6 cellular contexts compared by ENCODE assay signal in the genomic region with DNA sequence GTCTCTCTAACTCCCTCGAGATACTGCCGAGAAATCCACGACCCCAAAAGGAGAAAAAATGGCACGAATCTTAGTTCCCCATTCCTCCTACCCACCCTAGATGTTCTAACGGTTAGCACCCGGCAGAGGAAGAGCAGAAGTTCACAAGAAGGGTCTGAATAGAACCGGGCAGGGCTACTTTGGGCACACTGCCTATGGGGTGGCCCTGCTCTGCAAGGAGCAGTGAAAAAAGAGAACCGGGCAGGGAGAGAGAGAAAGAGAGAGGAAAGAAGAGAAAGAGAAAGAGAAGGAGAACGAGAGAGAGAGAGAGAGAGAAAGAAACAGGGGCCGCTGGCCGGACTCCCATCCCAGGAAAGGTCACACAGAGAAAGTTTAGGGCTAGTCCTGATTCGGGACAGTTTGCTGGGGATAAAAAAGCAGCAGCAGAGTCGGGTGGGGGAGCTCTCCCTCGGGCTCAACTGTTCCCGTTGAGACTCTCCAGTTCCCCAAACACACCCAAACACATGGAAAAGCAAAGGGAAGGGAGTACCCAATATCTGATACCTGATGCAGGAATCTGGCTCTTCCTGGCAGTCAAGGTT. TPM values are rescaled to one million over a fixed set of nuclear protein-coding genes. Genes with fewer than 3 reads are reported as not detected.
DNase-seq lines count a peak whose midpoint lies in the region; ATAC-seq, FAIRE-seq and TF ChIP-seq lines count a peak whose summit lies in the region.

No MANE protein-coding gene starts in this region.

- 2% methylated on average over 9 of the region's 15 CpGs for whole genome bisulfite sequencing in K562 (ENCODE audit: insufficient coverage, low coverage, missing lambda C conversion rate)

- peak overlapping the region; percentile 97 for H3K27ac ChIP-seq in K562 (ENCODE audit: extremely low read depth, low read depth, low read length)

- H3K4me1 Mint-ChIP-seq in nephron: peaks cover 22% of the 10 kb centered on the region

- TF ChIP-seq EP300 in K562 (IDR thresholded peaks at IDR 0.05; ENCODE audit: low read length): no peak

- peak overlapping the region; percentile 92 for H3K9ac ChIP-seq in K562 (ENCODE audit: insufficient read depth in 1 of 2, low read depth in 2 of 2, low read length in 2 of 2)

- H3K4me1 ChIP-seq in K562 (replicated peaks in 1 of 2; ENCODE audit: control insufficient read depth in 2 of 2, insufficient read depth in 2 of 2, low read length in 2 of 2): no peaks in the 10 kb centered on the region; a peak in 1 of 5 replicates

- FAIRE-seq in K562 (lab: Jason Lieb, UNC) (no peak), urothelium cell line (lab: Jason Lieb, UNC) (no peak)

- H3K27me3 Mint-ChIP-seq in nephron (ENCODE audit: low read depth): no peaks in the 10 kb centered on the region

- peak overlapping the region; percentile 94 to 98 (median 94) for H3K4me3 Mint-ChIP-seq in nephron

- peak; percentile 50 for DNase-seq in DMS 273 (lab: John Stamatoyannopoulos, UW; ENCODE audit: unreplicated experiment)
- no peak for DNase-seq in DMS 273 treated with DMSO at 0.1 percent for 48 hours (lab: John Stamatoyannopoulos, UW)
- no peak for DNase-seq in K562 (ENCODE audit: extremely low read depth in 1 of 4, low spot score in 3 of 4)
- no peak for DNase-seq in urothelium cell line (ENCODE audit: low spot score)

- peaks cover 72% of the 10 kb centered on the region for H3K79me2 ChIP-seq in K562 (ENCODE audit: control insufficient read depth, insufficient read depth, low read length)

- POLR2A ChIA-PET in K562 (lab: Yijun Ruan, JAX): interaction anchor here (0.7 to 1.9 kb wide), 4 partner anchors 10 to 1658 kb away, joined by 3 to 20 read pairs (median 8); partner anchors contain the start of gene RPL36A

- H3K27me3 ChIP-seq in K562 (ENCODE audit: control insufficient read depth in 2 of 2, insufficient read depth in 2 of 2, low read length in 2 of 2): no peaks in the 10 kb centered on the region

- H3K36me3 Mint-ChIP-seq in nephron (ENCODE audit: low read depth): peaks cover 17% of the 10 kb centered on the region

- no peaks in the 10 kb centered on the region for H4K20me1 ChIP-seq in K562 (replicated peaks; ENCODE audit: control insufficient read depth, insufficient read depth, low read length)

- no peaks in the 10 kb centered on the region for H3K9me3 ChIP-seq in K562 (replicated peaks; ENCODE audit: control insufficient read depth, insufficient read depth, low read depth, low read length)

- H3K36me3 ChIP-seq in K562 (ENCODE audit: control insufficient read depth, insufficient read depth, low read length): peaks cover 24% of the 10 kb centered on the region; the same call in 2 of the 3 replicates

- CTCF ChIA-PET in K562 (lab: Yijun Ruan, JAX; ENCODE audit: low intra/inter-chr PET ratio): no interaction called here

- H3K4me3 ChIP-seq in K562: peak overlapping the region; percentile 71

- peak overlapping the region; percentile 89 for H2AFZ ChIP-seq in K562 (ENCODE audit: low read depth, low read length)

- BruUV-seq in K562 (replicated peaks; lab: Mats Ljungman, UMichigan): no TSS peak

- TF ChIP-seq POLR2A in K562 (conservative IDR thresholded peaks at IDR 0.05): no peak

- peaks cover 10% of the 10 kb centered on the region for H3K9me3 Mint-ChIP-seq in nephron

- peak overlapping the region; percentile 94 for H3K4me2 ChIP-seq in K562 (ENCODE audit: insufficient read depth, low read length)

- no peaks in the 10 kb centered on the region for H3K9me1 ChIP-seq in K562 (ENCODE audit: control insufficient read depth, insufficient read depth, low read length)

- TF ChIP-seq CTCF in K562 (IDR thresholded peaks at IDR 0.05 in 2 of 3, conservative IDR thresholded peaks at IDR 0.05 in 1 of 3; ENCODE audit: insufficient read depth in 2 of 3, low read depth in 1 of 3, low read length in 3 of 3): no peak
- no peak for TF ChIP-seq CTCF in nephron (IDR thresholded peaks at IDR 0.05; ENCODE audit: unreplicated experiment in 3 of 3)

- ATAC-seq in K562: peak; percentile 20
- ATAC-seq in GM19397 (IDR thresholded peaks at IDR 0.05; ENCODE audit: unreplicated experiment): no peak

- H3K27ac Mint-ChIP-seq in nephron: peak overlapping the region; percentile 93 to 97 (median 97)

- in situ Hi-C loops in K562 (cut with MboI): no loop called here

- intact Hi-C loops in K562 (cut with micrococcal nuclease): loop anchor here (5.0 kb wide), 1 partner anchor 60 kb away; the partner anchor contains the start of gene TIMM8A

- no peak for TF ChIP-seq RAD21 in K562 (CRISPR knock-in tag; conservative IDR thresholded peaks at IDR 0.05 in 1 of 2, IDR thresholded peaks at IDR 0.05 in 1 of 2)

RNA-seq across cellular contexts. Expression of gene GLA, which starts 0.5 kb away (rescaled TPM):
- 111 and 136 TPM in 2 replicates for total RNA-seq in K562 (2011; cell fraction: chromatin; rRNA removed; ENCODE audit: low replicate concordance)
- total RNA-seq in K562 (2011; cell fraction: nucleolus; rRNA removed): 99.4 and 101 TPM in 2 replicates
- total RNA-seq in K562 (2011; cell fraction: nucleoplasm; rRNA removed): 100 and 117 TPM in 2 replicates
- total RNA-seq in K562 (2014; rRNA removed) (41.7 and 46.5 TPM in 2 replicates), K562 (2014; rRNA removed; fragmentation: Illumina TruSeq; extraction: Trizol) (68.9 and 75.2 TPM in 2 replicates), K562 (2015; rRNA removed; fragmentation: Illumina TruSeq; extraction: Trizol) (54.2 and 57.2 TPM in 2 replicates), K562 (2021) (54.0 and 56.5 TPM in 2 replicates)
- polyA plus RNA-seq in K562 (2011; rRNA removed) (101 and 118 TPM in 2 replicates), K562 (2014; fragmentation: Illumina TruSeq; extraction: Trizol) (65.2 and 73.8 TPM in 2 replicates), K562 (2014; fragmentation: Nextera tagmentation; extraction: Ambion mirVana) (100 to 1,000 TPM; 137 to 146 TPM), K562 (2014; rRNA removed) (72.9 and 77.0 TPM in 2 replicates)
- polyA plus RNA-seq in K562 (2011; cell fraction: cytosol; rRNA removed): 44.5 and 61.1 TPM in 2 replicates
- polyA plus RNA-seq in K562 (2011; cell fraction: nucleus; rRNA removed): 199 and 281 TPM in 2 replicates
- polyA plus RNA-seq in K562 (2012): 48.0 and 49.0 TPM in 2 replicates
- polyA minus RNA-seq in K562 (2011; rRNA and poly(A)+ RNA removed): 30.9 and 40.0 TPM in 2 replicates
- polyA minus RNA-seq in K562 (2011; cell fraction: cytosol; rRNA and poly(A)+ RNA removed): 16.3 and 22.1 TPM in 2 replicates
- polyA minus RNA-seq in K562 (2011; cell fraction: nucleus; rRNA and poly(A)+ RNA removed): 18.3 and 29.0 TPM in 2 replicates

RNA-seq across cellular contexts. Expression of gene HNRNPH2, which starts 0.8 kb away (rescaled TPM):
- total RNA-seq in K562 (2011; cell fraction: chromatin; rRNA removed; ENCODE audit: low replicate concordance): 4.5 and 8.3 TPM in 2 replicates
- total RNA-seq in K562 (2011; cell fraction: nucleolus; rRNA removed): 4.2 and 4.3 TPM in 2 replicates
- total RNA-seq in K562 (2011; cell fraction: nucleoplasm; rRNA removed): 8.1 and 9.3 TPM in 2 replicates
- total RNA-seq in K562 (2014; rRNA removed) (40.0 and 42.1 TPM in 2 replicates), K562 (2014; rRNA removed; fragmentation: Illumina TruSeq; extraction: Trizol) (71.9 and 82.2 TPM in 2 replicates), K562 (2015; rRNA removed; fragmentation: Illumina TruSeq; extraction: Trizol) (64.8 and 67.2 TPM in 2 replicates), K562 (2021) (37.7 and 43.0 TPM in 2 replicates)
- polyA plus RNA-seq in K562 (2011; rRNA removed) (35.0 and 59.7 TPM in 2 replicates), K562 (2014; fragmentation: Illumina TruSeq; extraction: Trizol) (68.1 and 69.5 TPM in 2 replicates), K562 (2014; fragmentation: Nextera tagmentation; extraction: Ambion mirVana) (100 to 1,000 TPM in 1 of 2 experiments, 10 to 100 TPM in 1; 60.3 to 130 TPM), K562 (2014; rRNA removed) (58.2 and 60.6 TPM in 2 replicates)
- polyA plus RNA-seq in K562 (2011; cell fraction: cytosol; rRNA removed): 10.9 and 24.4 TPM in 2 replicates
- polyA plus RNA-seq in K562 (2011; cell fraction: nucleus; rRNA removed): 6.3 and 7.7 TPM in 2 replicates
- 44.6 and 62.9 TPM in 2 replicates for polyA plus RNA-seq in K562 (2012)
- 62.8 and 83.2 TPM in 2 replicates for polyA minus RNA-seq in K562 (2011; rRNA and poly(A)+ RNA removed)
- 13.4 and 14.8 TPM in 2 replicates for polyA minus RNA-seq in K562 (2011; cell fraction: cytosol; rRNA and poly(A)+ RNA removed)
- 4.0 and 8.2 TPM in 2 replicates for polyA minus RNA-seq in K562 (2011; cell fraction: nucleus; rRNA and poly(A)+ RNA removed)

RNA-seq across cellular contexts. Expression of gene RPL36A, which starts 16.4 kb away (rescaled TPM):
- 200 and 267 TPM in 2 replicates for total RNA-seq in K562 (2011; cell fraction: chromatin; rRNA removed; ENCODE audit: low replicate concordance)
- 186 and 225 TPM in 2 replicates for total RNA-seq in K562 (2011; cell fraction: nucleolus; rRNA removed)
- 351 and 388 TPM in 2 replicates for total RNA-seq in K562 (2011; cell fraction: nucleoplasm; rRNA removed)
- 1,374 and 2,621 TPM in 2 replicates for total RNA-seq in K562 (2014; rRNA removed)
- 3,520 and 3,818 TPM in 2 replicates for total RNA-seq in K562 (2014; rRNA removed; fragmentation: Illumina TruSeq; extraction: Trizol)
- total RNA-seq in K562 (2015; rRNA removed; fragmentation: Illumina TruSeq; extraction: Trizol): 3,031 and 3,209 TPM in 2 replicates
- total RNA-seq in K562 (2021): 412 and 461 TPM in 2 replicates
- 4,008 and 4,383 TPM in 2 replicates for polyA plus RNA-seq in K562 (2011; rRNA removed)
- 523 and 2,114 TPM in 2 replicates for polyA plus RNA-seq in K562 (2011; cell fraction: cytosol; rRNA removed)
- polyA plus RNA-seq in K562 (2011; cell fraction: nucleus; rRNA removed): 461 and 1,073 TPM in 2 replicates
- polyA plus RNA-seq in K562 (2012): 1,913 and 2,065 TPM in 2 replicates
- 3,410 and 3,967 TPM in 2 replicates for polyA plus RNA-seq in K562 (2014; fragmentation: Illumina TruSeq; extraction: Trizol)
- polyA plus RNA-seq in K562 (2014; fragmentation: Nextera tagmentation; extraction: Ambion mirVana): 1,000 to 10,000 TPM; 2,383 to 2,855 TPM
- 4,212 and 4,539 TPM in 2 replicates for polyA plus RNA-seq in K562 (2014; rRNA removed)
- 692 and 865 TPM in 2 replicates for polyA minus RNA-seq in K562 (2011; rRNA and poly(A)+ RNA removed)
- polyA minus RNA-seq in K562 (2011; cell fraction: cytosol; rRNA and poly(A)+ RNA removed): 117 and 140 TPM in 2 replicates
- 81.9 and 198 TPM in 2 replicates for polyA minus RNA-seq in K562 (2011; cell fraction: nucleus; rRNA and poly(A)+ RNA removed)

RNA-seq across cellular contexts. Expression of gene BTK, which starts 21.3 kb away (rescaled TPM):
- 125 and 212 TPM in 2 replicates for total RNA-seq in K562 (2011; cell fraction: chromatin; rRNA removed; ENCODE audit: low replicate concordance)
- total RNA-seq in K562 (2011; cell fraction: nucleolus; rRNA removed): 65.4 and 67.6 TPM in 2 replicates
- total RNA-seq in K562 (2011; cell fraction: nucleoplasm; rRNA removed): 90.3 and 117 TPM in 2 replicates
- total RNA-seq in K562 (2014; rRNA removed) (35.4 and 39.9 TPM in 2 replicates), K562 (2014; rRNA removed; fragmentation: Illumina TruSeq; extraction: Trizol) (67.5 and 78.1 TPM in 2 replicates), K562 (2015; rRNA removed; fragmentation: Illumina TruSeq; extraction: Trizol) (57.0 and 59.0 TPM in 2 replicates), K562 (2021) (46.8 and 59.3 TPM in 2 replicates)
- polyA plus RNA-seq in K562 (2011; rRNA removed) (87.2 and 93.4 TPM in 2 replicates), K562 (2014; fragmentation: Illumina TruSeq; extraction: Trizol) (78.0 and 82.4 TPM in 2 replicates), K562 (2014; fragmentation: Nextera tagmentation; extraction: Ambion mirVana) (10 to 100 TPM; 14.9 to 76.4 TPM), K562 (2014; rRNA removed) (65.2 TPM in 2 replicates)
- 27.6 and 48.3 TPM in 2 replicates for polyA plus RNA-seq in K562 (2011; cell fraction: cytosol; rRNA removed)
- polyA plus RNA-seq in K562 (2011; cell fraction: nucleus; rRNA removed): 136 and 171 TPM in 2 replicates
- 48.8 and 60.2 TPM in 2 replicates for polyA plus RNA-seq in K562 (2012)
- 56.9 and 63.8 TPM in 2 replicates for polyA minus RNA-seq in K562 (2011; rRNA and poly(A)+ RNA removed)
- polyA minus RNA-seq in K562 (2011; cell fraction: cytosol; rRNA and poly(A)+ RNA removed): 21.4 and 23.4 TPM in 2 replicates
- polyA minus RNA-seq in K562 (2011; cell fraction: nucleus; rRNA and poly(A)+ RNA removed): 32.4 and 63.2 TPM in 2 replicates

RNA-seq across cellular contexts. Expression of gene TIMM8A, which starts 58.7 kb away (rescaled TPM):
- 26.8 and 35.4 TPM in 2 replicates for total RNA-seq in K562 (2011; cell fraction: chromatin; rRNA removed; ENCODE audit: low replicate concordance)
- total RNA-seq in K562 (2011; cell fraction: nucleolus; rRNA removed): 21.1 and 24.8 TPM in 2 replicates
- 31.0 and 42.3 TPM in 2 replicates for total RNA-seq in K562 (2011; cell fraction: nucleoplasm; rRNA removed)
- total RNA-seq in K562 (2014; rRNA removed) (10.0 and 10.9 TPM in 2 replicates), K562 (2014; rRNA removed; fragmentation: Illumina TruSeq; extraction: Trizol) (32.4 and 33.2 TPM in 2 replicates), K562 (2015; rRNA removed; fragmentation: Illumina TruSeq; extraction: Trizol) (23.1 and 23.3 TPM in 2 replicates), K562 (2021) (46.2 and 48.8 TPM in 2 replicates)
- polyA plus RNA-seq in K562 (2011; rRNA removed) (24.6 and 32.1 TPM in 2 replicates), K562 (2014; fragmentation: Illumina TruSeq; extraction: Trizol) (38.2 and 44.4 TPM in 2 replicates), K562 (2014; fragmentation: Nextera tagmentation; extraction: Ambion mirVana) (100 to 1,000 TPM; 132 TPM), K562 (2014; rRNA removed) (41.1 and 47.6 TPM in 2 replicates)
- polyA plus RNA-seq in K562 (2011; cell fraction: cytosol; rRNA removed): 24.3 and 25.0 TPM in 2 replicates
- polyA plus RNA-seq in K562 (2011; cell fraction: nucleus; rRNA removed): 15.5 and 17.0 TPM in 2 replicates
- polyA plus RNA-seq in K562 (2012): 13.8 and 36.1 TPM in 2 replicates
- polyA minus RNA-seq in K562 (2011; rRNA and poly(A)+ RNA removed): 17.5 and 18.9 TPM in 2 replicates
- polyA minus RNA-seq in K562 (2011; cell fraction: cytosol; rRNA and poly(A)+ RNA removed): 15.1 and 16.7 TPM in 2 replicates
- polyA minus RNA-seq in K562 (2011; cell fraction: nucleus; rRNA and poly(A)+ RNA removed): 9.8 and 14.7 TPM in 2 replicates
